1 cellular context compared by ENCODE assay signal in the genomic region with DNA sequence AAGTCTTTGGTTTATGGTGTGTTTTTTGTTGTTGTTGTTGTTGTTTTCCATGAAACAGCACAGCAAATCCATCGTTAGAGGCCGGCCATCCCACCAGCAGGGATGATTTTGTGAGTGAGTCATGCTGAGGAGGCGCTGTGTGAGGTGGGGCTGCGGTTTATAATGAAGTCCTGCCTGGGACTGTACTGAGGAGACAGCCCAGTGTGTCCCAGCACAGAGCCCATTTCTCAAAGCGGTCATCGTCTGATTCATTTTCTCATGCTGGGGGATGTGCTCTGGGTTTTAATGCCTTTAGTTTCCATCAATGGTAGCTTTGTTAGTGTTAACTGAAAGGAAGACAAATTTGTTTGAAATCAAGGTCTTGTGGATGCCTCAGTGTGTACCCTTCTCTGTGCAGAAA.
TF ChIP-seq lines count a peak whose summit lies in the region.

No MANE protein-coding gene starts in this region.

TF ChIP-seq in K562, 482 proteins besides CTCF, POLR2A, EP300 and RAD21 (continued from another document):
- TF ChIP-seq, protein P1, sequence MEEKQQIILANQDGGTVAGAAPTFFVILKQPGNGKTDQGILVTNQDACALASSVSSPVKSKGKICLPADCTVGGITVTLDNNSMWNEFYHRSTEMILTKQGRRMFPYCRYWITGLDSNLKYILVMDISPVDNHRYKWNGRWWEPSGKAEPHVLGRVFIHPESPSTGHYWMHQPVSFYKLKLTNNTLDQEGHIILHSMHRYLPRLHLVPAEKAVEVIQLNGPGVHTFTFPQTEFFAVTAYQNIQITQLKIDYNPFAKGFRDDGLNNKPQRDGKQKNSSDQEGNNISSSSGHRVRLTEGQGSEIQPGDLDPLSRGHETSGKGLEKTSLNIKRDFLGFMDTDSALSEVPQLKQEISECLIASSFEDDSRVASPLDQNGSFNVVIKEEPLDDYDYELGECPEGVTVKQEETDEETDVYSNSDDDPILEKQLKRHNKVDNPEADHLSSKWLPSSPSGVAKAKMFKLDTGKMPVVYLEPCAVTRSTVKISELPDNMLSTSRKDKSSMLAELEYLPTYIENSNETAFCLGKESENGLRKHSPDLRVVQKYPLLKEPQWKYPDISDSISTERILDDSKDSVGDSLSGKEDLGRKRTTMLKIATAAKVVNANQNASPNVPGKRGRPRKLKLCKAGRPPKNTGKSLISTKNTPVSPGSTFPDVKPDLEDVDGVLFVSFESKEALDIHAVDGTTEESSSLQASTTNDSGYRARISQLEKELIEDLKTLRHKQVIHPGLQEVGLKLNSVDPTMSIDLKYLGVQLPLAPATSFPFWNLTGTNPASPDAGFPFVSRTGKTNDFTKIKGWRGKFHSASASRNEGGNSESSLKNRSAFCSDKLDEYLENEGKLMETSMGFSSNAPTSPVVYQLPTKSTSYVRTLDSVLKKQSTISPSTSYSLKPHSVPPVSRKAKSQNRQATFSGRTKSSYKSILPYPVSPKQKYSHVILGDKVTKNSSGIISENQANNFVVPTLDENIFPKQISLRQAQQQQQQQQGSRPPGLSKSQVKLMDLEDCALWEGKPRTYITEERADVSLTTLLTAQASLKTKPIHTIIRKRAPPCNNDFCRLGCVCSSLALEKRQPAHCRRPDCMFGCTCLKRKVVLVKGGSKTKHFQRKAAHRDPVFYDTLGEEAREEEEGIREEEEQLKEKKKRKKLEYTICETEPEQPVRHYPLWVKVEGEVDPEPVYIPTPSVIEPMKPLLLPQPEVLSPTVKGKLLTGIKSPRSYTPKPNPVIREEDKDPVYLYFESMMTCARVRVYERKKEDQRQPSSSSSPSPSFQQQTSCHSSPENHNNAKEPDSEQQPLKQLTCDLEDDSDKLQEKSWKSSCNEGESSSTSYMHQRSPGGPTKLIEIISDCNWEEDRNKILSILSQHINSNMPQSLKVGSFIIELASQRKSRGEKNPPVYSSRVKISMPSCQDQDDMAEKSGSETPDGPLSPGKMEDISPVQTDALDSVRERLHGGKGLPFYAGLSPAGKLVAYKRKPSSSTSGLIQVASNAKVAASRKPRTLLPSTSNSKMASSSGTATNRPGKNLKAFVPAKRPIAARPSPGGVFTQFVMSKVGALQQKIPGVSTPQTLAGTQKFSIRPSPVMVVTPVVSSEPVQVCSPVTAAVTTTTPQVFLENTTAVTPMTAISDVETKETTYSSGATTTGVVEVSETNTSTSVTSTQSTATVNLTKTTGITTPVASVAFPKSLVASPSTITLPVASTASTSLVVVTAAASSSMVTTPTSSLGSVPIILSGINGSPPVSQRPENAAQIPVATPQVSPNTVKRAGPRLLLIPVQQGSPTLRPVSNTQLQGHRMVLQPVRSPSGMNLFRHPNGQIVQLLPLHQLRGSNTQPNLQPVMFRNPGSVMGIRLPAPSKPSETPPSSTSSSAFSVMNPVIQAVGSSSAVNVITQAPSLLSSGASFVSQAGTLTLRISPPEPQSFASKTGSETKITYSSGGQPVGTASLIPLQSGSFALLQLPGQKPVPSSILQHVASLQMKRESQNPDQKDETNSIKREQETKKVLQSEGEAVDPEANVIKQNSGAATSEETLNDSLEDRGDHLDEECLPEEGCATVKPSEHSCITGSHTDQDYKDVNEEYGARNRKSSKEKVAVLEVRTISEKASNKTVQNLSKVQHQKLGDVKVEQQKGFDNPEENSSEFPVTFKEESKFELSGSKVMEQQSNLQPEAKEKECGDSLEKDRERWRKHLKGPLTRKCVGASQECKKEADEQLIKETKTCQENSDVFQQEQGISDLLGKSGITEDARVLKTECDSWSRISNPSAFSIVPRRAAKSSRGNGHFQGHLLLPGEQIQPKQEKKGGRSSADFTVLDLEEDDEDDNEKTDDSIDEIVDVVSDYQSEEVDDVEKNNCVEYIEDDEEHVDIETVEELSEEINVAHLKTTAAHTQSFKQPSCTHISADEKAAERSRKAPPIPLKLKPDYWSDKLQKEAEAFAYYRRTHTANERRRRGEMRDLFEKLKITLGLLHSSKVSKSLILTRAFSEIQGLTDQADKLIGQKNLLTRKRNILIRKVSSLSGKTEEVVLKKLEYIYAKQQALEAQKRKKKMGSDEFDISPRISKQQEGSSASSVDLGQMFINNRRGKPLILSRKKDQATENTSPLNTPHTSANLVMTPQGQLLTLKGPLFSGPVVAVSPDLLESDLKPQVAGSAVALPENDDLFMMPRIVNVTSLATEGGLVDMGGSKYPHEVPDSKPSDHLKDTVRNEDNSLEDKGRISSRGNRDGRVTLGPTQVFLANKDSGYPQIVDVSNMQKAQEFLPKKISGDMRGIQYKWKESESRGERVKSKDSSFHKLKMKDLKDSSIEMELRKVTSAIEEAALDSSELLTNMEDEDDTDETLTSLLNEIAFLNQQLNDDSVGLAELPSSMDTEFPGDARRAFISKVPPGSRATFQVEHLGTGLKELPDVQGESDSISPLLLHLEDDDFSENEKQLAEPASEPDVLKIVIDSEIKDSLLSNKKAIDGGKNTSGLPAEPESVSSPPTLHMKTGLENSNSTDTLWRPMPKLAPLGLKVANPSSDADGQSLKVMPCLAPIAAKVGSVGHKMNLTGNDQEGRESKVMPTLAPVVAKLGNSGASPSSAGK (IDR thresholded peaks at IDR 0.05): no peak
- TF ChIP-seq NBN (IDR thresholded peaks at IDR 0.05; ENCODE audit: low read depth): no peak
- TF ChIP-seq, protein P2, sequence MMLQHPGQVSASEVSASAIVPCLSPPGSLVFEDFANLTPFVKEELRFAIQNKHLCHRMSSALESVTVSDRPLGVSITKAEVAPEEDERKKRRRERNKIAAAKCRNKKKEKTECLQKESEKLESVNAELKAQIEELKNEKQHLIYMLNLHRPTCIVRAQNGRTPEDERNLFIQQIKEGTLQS (IDR thresholded peaks at IDR 0.05): peak; percentile 61; the same call in 1 of the 2 replicates
- TF ChIP-seq, protein P2 (CRISPR knock-in tag; conservative IDR thresholded peaks at IDR 0.05): no peak
